9 cellular contexts compared by ENCODE assay signal in genomic region chr2:101124684-101125366, GRCh38. TPM values are rescaled to one million over a fixed set of nuclear protein-coding genes. Genes with fewer than 3 reads are reported as not detected.
A peak's percentile ranks its signal among the peaks of the same experiment; 100 is the strongest.
DNase-seq lines count a peak whose midpoint lies in the region; ATAC-seq and TF ChIP-seq lines count a peak whose summit lies in the region.
"Had no signal": no experiment of that assay in that cellular context is flagged by ENCODE, and none has a peak within 500 bp of the region (broad histone marks: within the 10 kb centered on the region; RNA-seq: fewer than 3 reads in every experiment).

No MANE protein-coding gene starts in this region.

- H3K36me3 Mint-ChIP-seq in stimulated activated effector memory CD8-positive, alpha-beta T cell treated with anti-CD3 and anti-CD28 coated beads, Interleukin-12 subunit alpha, Interleukin-12 subunit beta, amount 100 ng/mL, for 72 hours, result no peaks in the 10 kb centered on the region

- TF ChIP-seq CTCF in left ventricle myocardium inferior (IDR thresholded peaks at IDR 0.05; ENCODE audit: borderline replicate concordance) (no peak), gastrocnemius medialis (IDR thresholded peaks at IDR 0.05 in 4 of 5, conservative IDR thresholded peaks at IDR 0.05 in 1 of 5) (no peak)

- H3K27ac ChIP-seq in left ventricle myocardium inferior (replicated peaks) (peak overlapping the region; percentile 89), gastrocnemius medialis (peak overlapping the region; percentile 90 to 100 (median 99))

- H3K9me3 ChIP-seq in left ventricle myocardium inferior (replicated peaks), result no peaks in the 10 kb centered on the region
- H3K9me3 ChIP-seq in gastrocnemius medialis, result no peaks in the 10 kb centered on the region

- peaks cover 93% of the 10 kb centered on the region for H3K4me1 ChIP-seq in left ventricle myocardium inferior
- peaks cover 85 to 94% of the 10 kb centered on the region in 2 donors for H3K4me1 ChIP-seq in gastrocnemius medialis

- H3K27me3 ChIP-seq in left ventricle myocardium inferior (ENCODE audit: low read depth) (no peaks in the 10 kb centered on the region), gastrocnemius medialis (no peaks in the 10 kb centered on the region)

- H3K9me3 Mint-ChIP-seq in stimulated activated effector memory CD8-positive, alpha-beta T cell treated with anti-CD3 and anti-CD28 coated beads, Interleukin-12 subunit alpha, Interleukin-12 subunit beta, amount 100 ng/mL, for 72 hours, result no peaks in the 10 kb centered on the region

- in situ Hi-C loops in gastrocnemius medialis (cut with MboI; ENCODE audit: low sequenced_read_pairs in 4 of 4), result no loop called here

- DNase-seq in GM03348 (ENCODE audit: low spot score) (peak; percentile 81), amniotic epithelial cell (ENCODE audit: low read depth) (peak; percentile 86), left ventricle myocardium inferior (peak; percentile 70), gastrocnemius medialis (peak; percentile 77 to 87), NCI-H187 treated with DMSO at 0.1 percent for 48 hours (lab: John Stamatoyannopoulos, UW) (no peak)
- no peak for DNase-seq in stimulated activated effector memory CD8-positive, alpha-beta T cell treated with anti-CD3 and anti-CD28 coated beads, Interleukin-12 subunit alpha, Interleukin-12 subunit beta, amount 100 ng/mL, for 72 hours (ENCODE audit: low spot score in 2 of 2)
- DNase-seq in stimulated activated CD8-positive, alpha-beta memory T cell treated with anti-CD3 and anti-CD28 coated beads, Interleukin-4, amount 100 ng/mL, for 48 hours, result no peak
- DNase-seq: KG1 had no signal

- peaks cover 17% of the 10 kb centered on the region for H3K4me1 Mint-ChIP-seq in stimulated activated effector memory CD8-positive, alpha-beta T cell treated with anti-CD3 and anti-CD28 coated beads, Interleukin-12 subunit alpha, Interleukin-12 subunit beta, amount 100 ng/mL, for 72 hours

- peak; percentile 35 to 49 for TF ChIP-seq POLR2A in gastrocnemius medialis (IDR thresholded peaks at IDR 0.05)

- H3K4me3 Mint-ChIP-seq in stimulated activated effector memory CD8-positive, alpha-beta T cell treated with anti-CD3 and anti-CD28 coated beads, Interleukin-12 subunit alpha, Interleukin-12 subunit beta, amount 100 ng/mL, for 72 hours, result no peak overlapping the region

- H3K4me3 ChIP-seq in left ventricle myocardium inferior, result peak overlapping the region; percentile 29
- H3K4me3 ChIP-seq in gastrocnemius medialis, result peak overlapping the region; percentile 25 to 36 (median 30)

- ATAC-seq in gastrocnemius medialis (peak; percentile 38 to 55), HG03469 (IDR thresholded peaks at IDR 0.05; ENCODE audit: unreplicated experiment) (no peak)
- no peak for ATAC-seq in stimulated activated effector memory CD8-positive, alpha-beta T cell treated with anti-CD3 and anti-CD28 coated beads, Interleukin-12 subunit alpha, Interleukin-12 subunit beta, amount 100 ng/mL, for 72 hours

- intact Hi-C loops in left ventricle myocardium inferior (cut with micrococcal nuclease), result no loop called here
- intact Hi-C loops in gastrocnemius medialis (cut with DNase I; ENCODE audit: low total_unique reads), result loop anchor here (2.0 kb wide), 2 partner anchors 16 to 26 kb away; partner anchors contain the start of gene TBC1D8

- no peak overlapping the region for H3K27ac Mint-ChIP-seq in stimulated activated effector memory CD8-positive, alpha-beta T cell treated with anti-CD3 and anti-CD28 coated beads, Interleukin-12 subunit alpha, Interleukin-12 subunit beta, amount 100 ng/mL, for 72 hours

- H3K36me3 ChIP-seq in left ventricle myocardium inferior (no peaks in the 10 kb centered on the region), gastrocnemius medialis (no peaks in the 10 kb centered on the region)

RNA-seq across cellular contexts. Expression of gene TBC1D8, which starts 26.4 kb away (rescaled TPM):
- 45.0 TPM for total RNA-seq in left ventricle myocardium inferior
- total RNA-seq in gastrocnemius medialis, result 100 to 1,000 TPM; 103 to 298 (median 201) TPM

Comparison
In these comparisons a context has a peak if more than half of its experiments do, and no peak if none do; other contexts are left out.
1. DNase-seq: peak in GM03348 (single experiment), amniotic epithelial cell (single experiment), left ventricle myocardium inferior (single experiment) and gastrocnemius medialis (2 of 2); none in stimulated activated effector memory CD8-positive, alpha-beta T cell treated with anti-CD3 and anti-CD28 coated beads, Interleukin-12 subunit alpha, Interleukin-12 subunit beta, amount 100 ng/mL, for 72 hours (0 of 2), NCI-H187 treated with DMSO at 0.1 percent for 48 hours (single experiment) and stimulated activated CD8-positive, alpha-beta memory T cell treated with anti-CD3 and anti-CD28 coated beads, Interleukin-4, amount 100 ng/mL, for 48 hours (single experiment).
2. ATAC-seq: peak in gastrocnemius medialis (2 of 2); none in stimulated activated effector memory CD8-positive, alpha-beta T cell treated with anti-CD3 and anti-CD28 coated beads, Interleukin-12 subunit alpha, Interleukin-12 subunit beta, amount 100 ng/mL, for 72 hours (single experiment) and HG03469 (single experiment).